Comparison of ENCODE assay signal across 8 cellular contexts in the genomic region with DNA sequence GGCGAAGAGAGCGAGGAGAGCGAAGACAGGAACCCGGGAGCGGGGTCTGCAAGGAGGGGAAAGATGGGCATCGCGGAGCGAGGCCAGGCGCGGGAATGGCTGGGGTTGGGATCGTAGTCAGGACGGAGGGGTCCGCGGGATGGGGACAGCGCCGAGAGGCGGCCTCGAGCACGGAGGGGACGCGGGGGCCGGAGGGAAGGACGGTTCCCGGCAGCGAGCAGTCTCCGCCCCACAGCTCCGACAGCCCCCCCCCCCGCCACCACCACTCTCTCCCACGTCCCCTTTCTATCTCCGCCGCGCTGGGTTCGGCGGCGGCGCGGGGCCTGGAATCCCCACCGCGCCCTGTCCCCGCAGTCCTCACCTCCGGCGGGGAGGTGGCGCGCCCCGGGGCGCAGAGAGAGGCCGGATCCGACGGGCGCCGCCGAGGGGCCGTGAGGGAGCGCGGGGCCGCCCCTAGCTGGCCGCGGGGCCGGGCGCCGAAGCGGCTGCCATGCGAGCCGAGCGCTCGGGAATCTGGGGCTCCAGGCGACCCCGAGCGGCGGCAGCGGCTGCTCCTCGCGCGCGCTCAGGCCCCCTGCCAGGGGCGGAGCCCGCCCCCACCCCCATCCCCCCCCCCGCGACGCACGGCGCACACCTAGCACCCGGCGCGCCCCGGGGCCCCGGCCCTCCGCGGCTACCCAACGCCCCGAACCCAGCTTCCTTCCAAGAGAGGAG. TPM values are rescaled to one million over a fixed set of nuclear protein-coding genes. Genes with fewer than 3 reads are reported as not detected.
DNase-seq lines count a peak whose midpoint lies in the region; ATAC-seq, FAIRE-seq and TF ChIP-seq lines count a peak whose summit lies in the region.

A gene with protein sequence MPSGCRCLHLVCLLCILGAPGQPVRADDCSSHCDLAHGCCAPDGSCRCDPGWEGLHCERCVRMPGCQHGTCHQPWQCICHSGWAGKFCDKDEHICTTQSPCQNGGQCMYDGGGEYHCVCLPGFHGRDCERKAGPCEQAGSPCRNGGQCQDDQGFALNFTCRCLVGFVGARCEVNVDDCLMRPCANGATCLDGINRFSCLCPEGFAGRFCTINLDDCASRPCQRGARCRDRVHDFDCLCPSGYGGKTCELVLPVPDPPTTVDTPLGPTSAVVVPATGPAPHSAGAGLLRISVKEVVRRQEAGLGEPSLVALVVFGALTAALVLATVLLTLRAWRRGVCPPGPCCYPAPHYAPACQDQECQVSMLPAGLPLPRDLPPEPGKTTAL (minus strand): TSS at position 515 of the 714 bp plus-strand sequence. CDS start 723 bp downstream, outside the sequence.

- peaks cover 4% of the 10 kb centered on the region; the same call in 1 of the 2 replicates for H3K27me3 ChIP-seq in GM23248 (replicated peaks; ENCODE audit: insufficient read depth)
- no peaks in the 10 kb centered on the region for H3K27me3 ChIP-seq in mammary epithelial cell (ENCODE audit: insufficient read depth, low read length)
- H3K27me3 ChIP-seq in keratinocyte (ENCODE audit: control insufficient read depth, extremely low read depth, insufficient read depth, low read length) = no peaks in the 10 kb centered on the region

- H3K36me3 ChIP-seq in GM23248 (ENCODE audit: low read depth) (no peaks in the 10 kb centered on the region), mammary epithelial cell (ENCODE audit: insufficient read depth, low read length) (peaks cover 12% of the 10 kb centered on the region), keratinocyte (ENCODE audit: control insufficient read depth in 2 of 2, extremely low read depth in 1 of 2, insufficient read depth in 2 of 2, low read length in 2 of 2) (peaks cover 12 to 18% of the 10 kb centered on the region in 2 experiments)

- no peaks in the 10 kb centered on the region for H3K79me2 ChIP-seq in GM23248 (ENCODE audit: insufficient read depth)
- H3K79me2 ChIP-seq in mammary epithelial cell (ENCODE audit: insufficient read depth, low read length) = peaks cover 16% of the 10 kb centered on the region
- peaks cover 4% of the 10 kb centered on the region for H3K79me2 ChIP-seq in keratinocyte (ENCODE audit: control insufficient read depth, insufficient read depth, low read length)

- peak within 1 kb of the TSS; percentile 6 for H3K9ac ChIP-seq in GM23248
- H3K9ac ChIP-seq in mammary epithelial cell (ENCODE audit: insufficient read depth, low read length) = peak within 1 kb of the TSS; percentile 29
- H3K9ac ChIP-seq in keratinocyte (ENCODE audit: control insufficient read depth, extremely low read depth, insufficient read depth, low read length) = peak within 1 kb of the TSS; percentile 65

- 1% methylated on average over 22 to 75 of the region's 91 CpGs for WGBS in GM23248 (ENCODE audit: low coverage in 1 of 2, low lambda C conversion rate in 2 of 2, missing lambda C conversion rate in 2 of 2), 2 experiments
- WGBS in mammary epithelial cell (ENCODE audit: low coverage, missing lambda C conversion rate) = under 1% methylated on average over 22 of the region's 91 CpGs

- no peak for FAIRE-seq in keratinocyte (lab: Jason Lieb, UNC)

- BruUV-seq in mammary epithelial cell (replicated peaks; lab: Mats Ljungman, UMichigan) = no TSS peak

- H3K4me3 ChIP-seq in GM23248 (peak within 1 kb of the TSS; percentile 74), mammary epithelial cell (replicated peaks in 1 of 3; ENCODE audit: insufficient read depth in 1 of 3, low read depth in 2 of 3, low read length in 3 of 3) (peak within 1 kb of the TSS; percentile 53 to 74 (median 62)), keratinocyte (ENCODE audit: control insufficient read depth in 2 of 3, extremely low read depth in 1 of 3, insufficient read depth in 2 of 3, low read depth in 1 of 3, low read length in 3 of 3) (peak within 1 kb of the TSS; percentile 65 to 84 (median 78))

- H3K9me1 ChIP-seq in keratinocyte (ENCODE audit: control insufficient read depth, extremely low read depth, insufficient read depth, low read length) = no peaks in the 10 kb centered on the region

- no peaks in the 10 kb centered on the region for H4K20me1 ChIP-seq in GM23248 (ENCODE audit: insufficient read depth)
- H4K20me1 ChIP-seq in mammary epithelial cell (ENCODE audit: insufficient read depth, low read length) = no peaks in the 10 kb centered on the region
- H4K20me1 ChIP-seq in keratinocyte (ENCODE audit: control insufficient read depth, extremely low read depth, insufficient read depth, low read length) = peaks cover 6% of the 10 kb centered on the region

- H2AFZ ChIP-seq in GM23248 (peak within 1 kb of the TSS; percentile 79), mammary epithelial cell (ENCODE audit: low read depth, low read length) (peak within 1 kb of the TSS; percentile 73), keratinocyte (ENCODE audit: control insufficient read depth, low read length) (peak within 1 kb of the TSS; percentile 70)

- H3K27ac ChIP-seq in GM23248 = no peak within 1 kb of the TSS
- no peak within 1 kb of the TSS for H3K27ac ChIP-seq in mammary epithelial cell (ENCODE audit: insufficient read depth, low read depth, low read length)
- peak within 1 kb of the TSS; percentile 47 for H3K27ac ChIP-seq in keratinocyte (ENCODE audit: control insufficient read depth, insufficient read depth, low read length)

- peak within 1 kb of the TSS; percentile 84 for H3K4me2 ChIP-seq in GM23248 (ENCODE audit: unreplicated experiment)
- peak within 1 kb of the TSS; percentile 85 for H3K4me2 ChIP-seq in mammary epithelial cell (ENCODE audit: insufficient read depth, low read depth, low read length)
- H3K4me2 ChIP-seq in keratinocyte (ENCODE audit: control insufficient read depth, extremely low read depth, insufficient read depth, low read depth, low read length) = peak within 1 kb of the TSS; percentile 80

- DNase-seq in AG08395 (ENCODE audit: low spot score) (peak; percentile 9), GM23248 (peak; percentile 33), mammary epithelial cell (no peak), keratinocyte (ENCODE audit: low read depth, low spot score) (no peak), NOMO-1 (lab: John Stamatoyannopoulos, UW; ENCODE audit: unreplicated experiment in 2 of 2) (no peak)
- DNase-seq in stimulated activated CD4-positive, alpha-beta T cell treated with anti-CD3 and anti-CD28 coated beads, TNF-alpha, amount 100 ng/mL, for 4 hours (ENCODE audit: low read depth in 3 of 3) = peak in 2 of 3 experiments; percentile 21 to 31
- no peak for DNase-seq in activated CD4-positive, CD25-positive, alpha-beta regulatory T cell treated with anti-CD3 and anti-CD28 coated beads, Interleukin-2, amount 50 U/mL, for 72 hours

- CTCF ChIA-PET in mammary epithelial cell (lab: Charles Lee; ENCODE audit: low non-redundant PET) = interaction anchor here (1.4 kb wide), 1 partner anchor 41 kb away, joined by 10 read pairs; no protein-coding TSS in a partner anchor

- H3K9me3 ChIP-seq in GM23248 (ENCODE audit: low read depth) = no peaks in the 10 kb centered on the region
- no peaks in the 10 kb centered on the region for H3K9me3 ChIP-seq in mammary epithelial cell (replicated peaks; ENCODE audit: insufficient read depth, low read length)
- H3K9me3 ChIP-seq in keratinocyte (ENCODE audit: control insufficient read depth, low read depth, low read length) = no peaks in the 10 kb centered on the region

- dilution Hi-C loops in mammary epithelial cell (cut with HindIII; ENCODE audit: low sequenced_read_pairs) (no loop called here), keratinocyte (cut with MboI; ENCODE audit: extremely low pct_ligation_motif_present, low sequenced_read_pairs) (no loop called here)

- ATAC-seq in SK-N-SH treated with all-trans-retinoic acid at 6 μM for 48 hours = peak; percentile 46

- in situ Hi-C loops in GM23248 (cut with MboI) (loop anchor here (10.0 kb wide), 1 partner anchor 50 kb away; no protein-coding TSS in a partner anchor), mammary epithelial cell (cut with MboI; ENCODE audit: low sequenced_read_pairs in 2 of 2) (loop anchor here in 1 of 2 donors (5.0 kb wide), 1 partner anchor 42 kb away; no protein-coding TSS in a partner anchor)

- H3K4me1 ChIP-seq in GM23248 (ENCODE audit: insufficient read depth) = no peaks in the 10 kb centered on the region
- H3K4me1 ChIP-seq in mammary epithelial cell (ENCODE audit: insufficient read depth, low read length) = peaks cover 13% of the 10 kb centered on the region
- H3K4me1 ChIP-seq in keratinocyte (ENCODE audit: control insufficient read depth, extremely low read depth, insufficient read depth, low read length) = peaks cover 29% of the 10 kb centered on the region

- TF ChIP-seq CTCF in mammary epithelial cell (conservative IDR thresholded peaks at IDR 0.05 in 1 of 2, IDR thresholded peaks at IDR 0.05 in 1 of 2; ENCODE audit: extremely low read depth in 1 of 2, insufficient read depth in 1 of 2, low read depth in 1 of 2, low read length in 2 of 2) (no peak), keratinocyte (optimal IDR thresholded peaks at IDR 0.05 in 1 of 3, IDR thresholded peaks at IDR 0.05 in 1 of 3, conservative IDR thresholded peaks at IDR 0.05 in 1 of 3; ENCODE audit: extremely low read depth in 1 of 3, insufficient read depth in 2 of 3, low read length in 3 of 3) (no peak)

- intact Hi-C loops in mammary epithelial cell (cut with micrococcal nuclease) = loop anchor here (1.0 kb wide), 1 partner anchor 26 kb away; no protein-coding TSS in a partner anchor

- peaks cover 9% of the 10 kb centered on the region; the same call in 1 of the 2 replicates for H3F3A ChIP-seq in GM23248 (ENCODE audit: insufficient read depth)

- no peaks in the 10 kb centered on the region for H3K9me2 ChIP-seq in GM23248 (ENCODE audit: insufficient read depth)

TF ChIP-seq in SK-N-SH treated with all-trans-retinoic acid at 6 μM for 48 hours, 23 proteins besides CTCF, POLR2A, EP300 and RAD21 (continues in another document):
- TF ChIP-seq BACH2 (CRISPR knock-in tag; IDR thresholded peaks at IDR 0.05; ENCODE audit: borderline replicate concordance) (no peak), ZNF8 (CRISPR knock-in tag; IDR thresholded peaks at IDR 0.05) (no peak), OSR1 (CRISPR knock-in tag; IDR thresholded peaks at IDR 0.05) (no peak), RARB (CRISPR knock-in tag; IDR thresholded peaks at IDR 0.05) (no peak), ZFP30 (CRISPR knock-in tag; IDR thresholded peaks at IDR 0.05) (no peak), PPARA (CRISPR knock-in tag; IDR thresholded peaks at IDR 0.05; ENCODE audit: borderline replicate concordance) (no peak)

RNA-seq across cellular contexts. Expression of the gene that starts here (rescaled TPM):
- total RNA-seq in GM23248 (2014; rRNA removed; shearing (Covaris generic)) = 0.51 and 0.76 TPM in 2 replicates
- polyA plus RNA-seq in GM23248 (2016; fragmentation: Nextera tagmentation; extraction: Ambion mirVana) = 0.66 and 1.4 TPM in 2 replicates
- total RNA-seq in mammary epithelial cell = 10 to 100 TPM; 45.2 to 49.9 TPM
- 53.9 TPM for polyA plus RNA-seq in mammary epithelial cell
- polyA minus RNA-seq in mammary epithelial cell = 51.4 TPM
- 19.8 to 32.2 TPM (median 31.6 TPM) in 3 replicates for polyA plus RNA-seq in keratinocyte
- polyA plus RNA-seq in keratinocyte (2011; ENCODE audit: low read depth) = 2.2 TPM
- polyA plus RNA-seq in keratinocyte (2011; cell fraction: cytosol; rRNA removed) = 21.9 and 51.1 TPM in 2 replicates
- 55.1 and 77.8 TPM in 2 replicates for polyA plus RNA-seq in keratinocyte (2011; cell fraction: nucleus; rRNA removed)
- 20.2 and 38.7 TPM in 2 replicates for polyA plus RNA-seq in keratinocyte (2012; ENCODE audit: low replicate concordance)
- polyA minus RNA-seq in keratinocyte = 23.2 to 88.5 TPM (median 28.0 TPM) in 3 replicates
- polyA minus RNA-seq in keratinocyte (2011; cell fraction: cytosol; rRNA and poly(A)+ RNA removed) = 67.7 TPM
- 34.7 and 38.7 TPM in 2 replicates for polyA minus RNA-seq in keratinocyte (2011; cell fraction: nucleus; rRNA and poly(A)+ RNA removed)

Comparison
In these comparisons a context has a peak if more than half of its experiments do, and no peak if none do; other contexts are left out.
1. RNA of the gene that starts here (total RNA-seq): 45.2 to 49.9 TPM in mammary epithelial cell; 0.51 to 0.76 TPM in GM23248; every median in the first group is over 10 times any median in the second.
2. DNase-seq: peak in AG08395 (single experiment), GM23248 (single experiment) and stimulated activated CD4-positive, alpha-beta T cell treated with anti-CD3 and anti-CD28 coated beads, TNF-alpha, amount 100 ng/mL, for 4 hours (2 of 3); none in mammary epithelial cell (single experiment), keratinocyte (single experiment), activated CD4-positive, CD25-positive, alpha-beta regulatory T cell treated with anti-CD3 and anti-CD28 coated beads, Interleukin-2, amount 50 U/mL, for 72 hours (single experiment) and NOMO-1 (0 of 2).
3. H3K9ac ChIP-seq: peak in every context shown above with its lines; median percentile 65 in keratinocyte; 29 in mammary epithelial cell; 6 in GM23248.
4. Peak in every context shown above with its lines, with median percentiles within 50 percentile points of each other: H2AFZ ChIP-seq, H3K4me2 ChIP-seq and H3K4me3 ChIP-seq.